1 cellular context compared by ENCODE assay signal in the genomic region with DNA sequence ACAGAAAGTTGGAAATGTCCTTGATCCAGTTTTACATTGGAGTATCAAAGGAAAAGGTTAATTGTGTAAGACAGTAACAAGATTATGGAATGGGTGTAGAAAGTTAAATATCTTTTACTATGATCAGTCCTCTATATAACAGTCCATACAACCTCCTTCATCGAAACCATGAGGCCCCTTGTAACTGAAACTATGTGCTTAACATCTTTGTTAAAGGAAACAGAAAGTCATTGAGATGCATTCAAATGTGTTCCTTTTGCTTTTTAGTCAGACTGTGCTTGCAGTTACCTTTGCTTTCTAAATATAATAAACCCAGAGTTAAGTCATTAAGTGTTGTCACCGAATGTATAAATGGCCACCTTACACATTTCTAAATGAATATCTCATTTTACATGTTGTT.
TF ChIP-seq lines count a peak whose summit lies in the region.

No MANE protein-coding gene starts in this region.

TF ChIP-seq in GM23338, 12 proteins besides CTCF, POLR2A, EP300 and RAD21 (continued from another document):
- TF ChIP-seq, protein P1, sequence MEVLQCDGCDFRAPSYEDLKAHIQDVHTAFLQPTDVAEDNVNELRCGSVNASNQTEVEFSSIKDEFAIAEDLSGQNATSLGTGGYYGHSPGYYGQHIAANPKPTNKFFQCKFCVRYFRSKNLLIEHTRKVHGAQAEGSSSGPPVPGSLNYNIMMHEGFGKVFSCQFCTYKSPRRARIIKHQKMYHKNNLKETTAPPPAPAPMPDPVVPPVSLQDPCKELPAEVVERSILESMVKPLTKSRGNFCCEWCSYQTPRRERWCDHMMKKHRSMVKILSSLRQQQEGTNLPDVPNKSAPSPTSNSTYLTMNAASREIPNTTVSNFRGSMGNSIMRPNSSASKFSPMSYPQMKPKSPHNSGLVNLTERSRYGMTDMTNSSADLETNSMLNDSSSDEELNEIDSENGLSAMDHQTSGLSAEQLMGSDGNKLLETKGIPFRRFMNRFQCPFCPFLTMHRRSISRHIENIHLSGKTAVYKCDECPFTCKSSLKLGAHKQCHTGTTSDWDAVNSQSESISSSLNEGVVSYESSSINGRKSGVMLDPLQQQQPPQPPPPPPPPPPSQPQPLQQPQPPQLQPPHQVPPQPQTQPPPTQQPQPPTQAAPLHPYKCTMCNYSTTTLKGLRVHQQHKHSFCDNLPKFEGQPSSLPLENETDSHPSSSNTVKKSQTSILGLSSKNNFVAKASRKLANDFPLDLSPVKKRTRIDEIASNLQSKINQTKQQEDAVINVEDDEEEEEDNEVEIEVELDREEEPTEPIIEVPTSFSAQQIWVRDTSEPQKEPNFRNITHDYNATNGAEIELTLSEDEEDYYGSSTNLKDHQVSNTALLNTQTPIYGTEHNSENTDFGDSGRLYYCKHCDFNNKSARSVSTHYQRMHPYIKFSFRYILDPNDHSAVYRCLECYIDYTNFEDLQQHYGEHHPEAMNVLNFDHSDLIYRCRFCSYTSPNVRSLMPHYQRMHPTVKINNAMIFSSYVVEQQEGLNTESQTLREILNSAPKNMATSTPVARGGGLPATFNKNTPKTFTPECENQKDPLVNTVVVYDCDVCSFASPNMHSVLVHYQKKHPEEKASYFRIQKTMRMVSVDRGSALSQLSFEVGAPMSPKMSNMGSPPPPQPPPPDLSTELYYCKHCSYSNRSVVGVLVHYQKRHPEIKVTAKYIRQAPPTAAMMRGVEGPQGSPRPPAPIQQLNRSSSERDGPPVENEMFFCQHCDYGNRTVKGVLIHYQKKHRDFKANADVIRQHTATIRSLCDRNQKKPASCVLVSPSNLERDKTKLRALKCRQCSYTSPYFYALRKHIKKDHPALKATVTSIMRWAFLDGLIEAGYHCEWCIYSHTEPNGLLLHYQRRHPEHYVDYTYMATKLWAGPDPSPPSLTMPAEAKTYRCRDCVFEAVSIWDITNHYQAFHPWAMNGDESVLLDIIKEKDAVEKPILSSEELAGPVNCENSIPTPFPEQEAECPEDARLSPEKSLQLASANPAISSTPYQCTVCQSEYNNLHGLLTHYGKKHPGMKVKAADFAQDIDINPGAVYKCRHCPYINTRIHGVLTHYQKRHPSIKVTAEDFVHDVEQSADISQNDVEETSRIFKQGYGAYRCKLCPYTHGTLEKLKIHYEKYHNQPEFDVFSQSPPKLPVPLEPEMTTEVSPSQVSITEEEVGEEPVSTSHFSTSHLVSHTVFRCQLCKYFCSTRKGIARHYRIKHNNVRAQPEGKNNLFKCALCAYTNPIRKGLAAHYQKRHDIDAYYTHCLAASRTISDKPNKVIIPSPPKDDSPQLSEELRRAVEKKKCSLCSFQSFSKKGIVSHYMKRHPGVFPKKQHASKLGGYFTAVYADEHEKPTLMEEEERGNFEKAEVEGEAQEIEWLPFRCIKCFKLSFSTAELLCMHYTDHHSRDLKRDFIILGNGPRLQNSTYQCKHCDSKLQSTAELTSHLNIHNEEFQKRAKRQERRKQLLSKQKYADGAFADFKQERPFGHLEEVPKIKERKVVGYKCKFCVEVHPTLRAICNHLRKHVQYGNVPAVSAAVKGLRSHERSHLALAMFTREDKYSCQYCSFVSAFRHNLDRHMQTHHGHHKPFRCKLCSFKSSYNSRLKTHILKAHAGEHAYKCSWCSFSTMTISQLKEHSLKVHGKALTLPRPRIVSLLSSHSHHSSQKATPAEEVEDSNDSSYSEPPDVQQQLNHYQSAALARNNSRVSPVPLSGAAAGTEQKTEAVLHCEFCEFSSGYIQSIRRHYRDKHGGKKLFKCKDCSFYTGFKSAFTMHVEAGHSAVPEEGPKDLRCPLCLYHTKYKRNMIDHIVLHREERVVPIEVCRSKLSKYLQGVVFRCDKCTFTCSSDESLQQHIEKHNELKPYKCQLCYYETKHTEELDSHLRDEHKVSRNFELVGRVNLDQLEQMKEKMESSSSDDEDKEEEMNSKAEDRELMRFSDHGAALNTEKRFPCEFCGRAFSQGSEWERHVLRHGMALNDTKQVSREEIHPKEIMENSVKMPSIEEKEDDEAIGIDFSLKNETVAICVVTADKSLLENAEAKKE (CRISPR knock-in tag; IDR thresholded peaks at IDR 0.05), result no peak
- TF ChIP-seq NANOG (IDR thresholded peaks at IDR 0.05; ENCODE audit: borderline replicate concordance) (no peak), EZH2 (IDR thresholded peaks at IDR 0.05; ENCODE audit: low read depth, unreplicated experiment) (no peak)
